ENCODE assay signal across 26 cellular contexts in genomic region chr20:14009206-14009605, GRCh38. TPM values are rescaled to one million over a fixed set of nuclear protein-coding genes. Genes with fewer than 3 reads are reported as not detected.
"Had no signal": no experiment of that assay in that cellular context is flagged by ENCODE, and none has a peak within 500 bp of the region (broad histone marks: within the 10 kb centered on the region; RNA-seq: fewer than 3 reads in every experiment).

No MANE protein-coding gene starts in this region.

- H3K4me1 Mint-ChIP-seq: activated B cell treated with CpG ODN at 0.5 μM for 24 hours; activated CD4-positive, alpha-beta T cell treated with anti-CD3 and anti-CD28 coated beads, Interleukin-2, amount 10 ng/mL, durations not matched to agents 24 days and 14 days; activated naive CD8-positive, alpha-beta T cell treated with anti-CD3 and anti-CD28 coated beads, Interleukin-2, amount 50 U/mL, for 24 hours; central memory CD8-positive, alpha-beta T cell; T-cell had no signal

- H3K4me2 ChIP-seq: PC-9 had no signal

- H3K4me3 ChIP-seq: ascending aorta, body of pancreas, PC-9, SK-N-MC had no signal

- ATAC-seq: activated naive CD4-positive, alpha-beta T cell treated with anti-CD3 and anti-CD28 coated beads, Interleukin-2, amount 50 U/mL, for 72 hours; activated naive CD8-positive, alpha-beta T cell treated with anti-CD3 and anti-CD28 coated beads, Interleukin-2, amount 50 U/mL, for 24 hours; activated T-cell treated with anti-CD3 and anti-CD28 coated beads, Interleukin-2, amount 50 U/mL, for 4 hours; body of pancreas; Right ventricle myocardium inferior; T-cell had no signal

- H3K36me3 Mint-ChIP-seq: T-cell had no signal

- H3K27me3 Mint-ChIP-seq: activated B cell treated with CpG ODN at 0.5 μM for 24 hours; activated CD4-positive, alpha-beta T cell treated with anti-CD3 and anti-CD28 coated beads, Interleukin-2, amount 10 ng/mL, durations not matched to agents 24 days and 14 days; central memory CD8-positive, alpha-beta T cell; T-cell had no signal

- H3K4me1 ChIP-seq: ascending aorta, body of pancreas had no signal

- H3K27ac ChIP-seq: ascending aorta, body of pancreas, PC-9, SK-N-MC had no signal

- H3K4me3 Mint-ChIP-seq: activated B cell treated with CpG ODN at 0.5 μM for 24 hours; activated CD4-positive, alpha-beta T cell treated with anti-CD3 and anti-CD28 coated beads, Interleukin-2, amount 10 ng/mL, durations not matched to agents 24 days and 14 days; activated naive CD8-positive, alpha-beta T cell treated with anti-CD3 and anti-CD28 coated beads, Interleukin-2, amount 50 U/mL, for 24 hours; activated T-cell treated with anti-CD3 and anti-CD28 coated beads, Interleukin-2, amount 50 U/mL, for 4 hours; central memory CD8-positive, alpha-beta T cell; T-cell had no signal

- H2AFZ ChIP-seq: PC-9 had no signal

- DNase-seq: activated B cell treated with CpG ODN at 0.5 μM for 24 hours; activated CD4-positive, alpha-beta T cell treated with anti-CD3 and anti-CD28 coated beads for 1 hour; activated CD4-positive, alpha-beta T cell treated with anti-CD3 and anti-CD28 coated beads, Interleukin-2, amount 10 ng/mL, durations not matched to agents 24 days and 14 days; activated CD4-positive, alpha-beta T cell treated with anti-CD3 and anti-CD28 coated beads, Interleukin-2, amount 50 U/mL, for 48 hours; activated CD8-positive, alpha-beta memory T cell treated with anti-CD3 and anti-CD28 coated beads for 24 hours; activated effector memory CD4-positive, alpha-beta T cell treated with anti-CD3 and anti-CD28 coated beads, Interleukin-2, amount 50 U/mL, for 16 hours; activated naive CD4-positive, alpha-beta T cell treated with Interleukin-2 at 50 U/mL for 16 hours; activated naive CD8-positive, alpha-beta T cell treated with anti-CD3 and anti-CD28 coated beads, Interleukin-2, amount 50 U/mL, for 24 hours; activated T-cell treated with anti-CD3 and anti-CD28 coated beads, Interleukin-2, amount 50 U/mL, for 4 hours; amniotic stem cell; body of pancreas; NCI-H1105 treated with DMSO at 0.1 percent for 48 hours; NCI-H1436 treated with DMSO at 0.1 percent for 48 hours; NCI-H187; NCI-H2081; NCI-H524; PC-9; T-cell; T-helper 2 cell; T1000 had no signal

- H3K27ac Mint-ChIP-seq: activated B cell treated with CpG ODN at 0.5 μM for 24 hours; activated CD4-positive, alpha-beta T cell treated with anti-CD3 and anti-CD28 coated beads, Interleukin-2, amount 10 ng/mL, durations not matched to agents 24 days and 14 days; activated naive CD4-positive, alpha-beta T cell treated with anti-CD3 and anti-CD28 coated beads, Interleukin-2, amount 50 U/mL, for 72 hours; activated naive CD8-positive, alpha-beta T cell treated with anti-CD3 and anti-CD28 coated beads, Interleukin-2, amount 50 U/mL, for 24 hours; T-cell had no signal

- H3K27me3 ChIP-seq: ascending aorta, body of pancreas had no signal

- H3K36me3 ChIP-seq: ascending aorta had no signal

RNA-seq across cellular contexts. Expression of gene MACROD2, which starts 13.9 kb away (rescaled TPM):
- total RNA-seq: activated CD4-positive, alpha-beta T cell treated with anti-CD3 and anti-CD28 coated beads, Interleukin-2, amount 10 ng/mL, durations not matched to agents 24 days and 14 days; activated naive CD4-positive, alpha-beta T cell treated with anti-CD3 and anti-CD28 coated beads, Interleukin-2, amount 50 U/mL, for 72 hours had no signal

RNA-seq across cellular contexts. Expression of gene SEL1L2, which starts 18.8 kb away (rescaled TPM):
- total RNA-seq: activated B cell treated with CpG ODN at 0.5 μM for 24 hours; activated CD4-positive, alpha-beta T cell treated with anti-CD3 and anti-CD28 coated beads, Interleukin-2, amount 10 ng/mL, durations not matched to agents 24 days and 14 days; activated naive CD4-positive, alpha-beta T cell treated with anti-CD3 and anti-CD28 coated beads, Interleukin-2, amount 50 U/mL, for 72 hours; activated T-cell treated with anti-CD3 and anti-CD28 coated beads, Interleukin-2, amount 50 U/mL, for 4 hours; ascending aorta; body of pancreas; PC-9; RPMI7951; T-cell had no signal
